In the genomic region with DNA sequence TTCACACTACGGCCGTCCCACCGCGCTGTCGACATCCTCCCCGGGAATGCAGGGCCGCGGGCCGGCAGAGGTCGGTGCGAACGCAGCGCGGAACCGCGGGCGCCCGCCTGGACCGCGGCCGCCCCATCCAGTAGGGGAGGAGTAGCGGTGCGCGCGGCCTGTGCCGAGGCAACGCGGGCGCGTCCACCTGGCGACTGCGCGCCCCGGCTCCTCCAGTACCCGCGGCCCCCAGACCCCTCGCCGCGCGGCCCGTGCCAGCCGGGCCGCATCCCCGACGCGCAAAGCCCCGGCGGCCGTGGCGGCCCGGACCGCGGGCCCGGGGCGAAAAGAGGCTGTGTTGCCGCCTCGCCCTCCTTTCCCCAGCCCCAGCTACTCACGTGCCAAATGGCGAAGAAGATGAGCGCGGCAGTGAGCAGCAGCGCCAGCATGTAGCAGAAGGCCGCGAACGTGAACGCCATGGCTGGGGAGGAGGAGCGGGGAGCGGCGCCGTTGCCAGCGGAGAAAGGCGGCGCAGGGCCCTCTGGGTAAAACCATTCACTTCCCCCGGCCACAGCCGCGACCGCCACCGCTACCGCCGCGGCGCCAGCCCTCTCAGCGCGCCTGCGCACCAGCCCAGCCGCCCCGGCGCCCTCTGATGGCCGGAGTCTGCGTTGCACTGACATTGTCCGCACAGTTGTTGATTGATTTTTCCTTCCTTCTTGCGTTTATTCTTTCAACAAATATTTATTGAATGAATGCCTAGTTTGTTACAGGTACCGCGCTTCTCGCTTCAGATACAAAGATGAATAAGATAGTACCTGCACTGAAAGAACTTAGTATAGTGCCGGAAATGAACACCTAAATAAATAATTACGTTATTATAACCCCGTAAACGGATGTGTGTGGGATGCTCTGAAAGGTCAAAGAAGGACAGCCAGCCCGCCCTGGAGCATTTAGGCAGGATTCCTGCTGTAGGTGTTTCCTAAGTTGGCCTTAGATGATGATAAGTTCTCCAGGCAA, we compare ENCODE assay signal across 8 cellular contexts. TPM values are rescaled to one million over a fixed set of nuclear protein-coding genes. Genes with fewer than 3 reads are reported as not detected.
DNase-seq lines count a peak whose midpoint lies in the region; ATAC-seq and TF ChIP-seq lines count a peak whose summit lies in the region.

A gene (minus strand): TSS at position 505 of the 999 bp plus-strand sequence. CDS start 47 bp downstream, at position 458.

- H3K36me3 ChIP-seq in WERI-Rb-1 (peaks cover 5% of the 10 kb centered on the region; the same call in 1 of the 2 replicates), mammary epithelial cell (ENCODE audit: insufficient read depth, low read length) (no peaks in the 10 kb centered on the region), spleen (no peaks in the 10 kb centered on the region)

- no peak for TF ChIP-seq POLR2A in spleen (IDR thresholded peaks at IDR 0.05)

- CTCF ChIA-PET in AG04450 (lab: Charles Lee): interaction anchor here (0.6 to 1.7 kb wide), 10 partner anchors 9 to 1637 kb away, joined by 3 to 16 read pairs (median 4); a partner anchor contains a TSS
- CTCF ChIA-PET in mammary epithelial cell (lab: Charles Lee; ENCODE audit: low non-redundant PET): no interaction called here

- H3K27me3 ChIP-seq in AG04450 (ENCODE audit: control insufficient read depth, insufficient read depth, low read length): peaks cover 2% of the 10 kb centered on the region
- H3K27me3 ChIP-seq in WERI-Rb-1 (ENCODE audit: insufficient read depth, low read depth, severe bottlenecking): no peaks in the 10 kb centered on the region
- no peaks in the 10 kb centered on the region for H3K27me3 ChIP-seq in mammary epithelial cell (ENCODE audit: insufficient read depth, low read length)
- H3K27me3 ChIP-seq in spleen (replicated peaks in 1 of 7): no peaks in the 10 kb centered on the region

- TF ChIP-seq CTCF in AG04450 (IDR thresholded peaks at IDR 0.05; ENCODE audit: low read depth, low read length) (peak; percentile 87), WERI-Rb-1 (IDR thresholded peaks at IDR 0.05; ENCODE audit: low read depth, low read length) (peak; percentile 87), mammary epithelial cell (conservative IDR thresholded peaks at IDR 0.05 in 1 of 2, IDR thresholded peaks at IDR 0.05 in 1 of 2; ENCODE audit: extremely low read depth in 1 of 2, insufficient read depth in 1 of 2, low read depth in 1 of 2, low read length in 2 of 2) (peak; percentile 85 to 92), spleen (IDR thresholded peaks at IDR 0.05 in 8 of 11, conservative IDR thresholded peaks at IDR 0.05 in 3 of 11) (peak; percentile 88 to 99 (median 97))

- H3K4me1 ChIP-seq in mammary epithelial cell (ENCODE audit: insufficient read depth, low read length) (peaks cover 29% of the 10 kb centered on the region), spleen (peaks cover 7 to 65% (median 43%) of the 10 kb centered on the region in 6 donors)

- BruUV-seq in mammary epithelial cell (replicated peaks; lab: Mats Ljungman, UMichigan): no TSS peak

- H3K4me2 ChIP-seq in mammary epithelial cell (ENCODE audit: insufficient read depth, low read depth, low read length): peak within 1 kb of the TSS; percentile 80

- in situ Hi-C loops in mammary epithelial cell (cut with MboI; ENCODE audit: low sequenced_read_pairs in 2 of 2): no loop called here

- peak within 1 kb of the TSS; percentile 88 for H2AFZ ChIP-seq in mammary epithelial cell (ENCODE audit: low read depth, low read length)

- peak within 1 kb of the TSS; percentile 90 for H3K9ac ChIP-seq in mammary epithelial cell (ENCODE audit: insufficient read depth, low read length)

- peaks cover 2% of the 10 kb centered on the region for H4K20me1 ChIP-seq in mammary epithelial cell (ENCODE audit: insufficient read depth, low read length)

- H3K9me3 ChIP-seq in AG04450 (ENCODE audit: control insufficient read depth, insufficient read depth, low read length) (no peaks in the 10 kb centered on the region; the same call in none of the 2 replicates), WERI-Rb-1 (ENCODE audit: severe bottlenecking) (no peaks in the 10 kb centered on the region), mammary epithelial cell (replicated peaks; ENCODE audit: insufficient read depth, low read length) (no peaks in the 10 kb centered on the region), spleen (no peaks in the 10 kb centered on the region)

- under 1% methylated on average over 52 of the region's 100 CpGs for WGBS in mammary epithelial cell (ENCODE audit: low coverage, missing lambda C conversion rate)
- WGBS in spleen, 5 donors: 0 to 1% (median 0%) methylated on average over 60 to 100 of the region's 100 CpGs

- ATAC-seq in GM18873 (IDR thresholded peaks at IDR 0.05; ENCODE audit: low FRiP score, unreplicated experiment) (peak; percentile 83), HG03139 (IDR thresholded peaks at IDR 0.05; ENCODE audit: unreplicated experiment) (peak; percentile 92)

- H3K79me2 ChIP-seq in mammary epithelial cell (ENCODE audit: insufficient read depth, low read length): peaks cover 49% of the 10 kb centered on the region

- dilution Hi-C loops in mammary epithelial cell (cut with HindIII; ENCODE audit: low sequenced_read_pairs): no loop called here

- H3K4me3 ChIP-seq in AG04450 (ENCODE audit: low read depth, low read length) (peak within 1 kb of the TSS; percentile 80), WERI-Rb-1 (ENCODE audit: low read depth, low read length) (peak within 1 kb of the TSS; percentile 81), mammary epithelial cell (replicated peaks in 1 of 3; ENCODE audit: insufficient read depth in 1 of 3, low read depth in 2 of 3, low read length in 3 of 3) (peak within 1 kb of the TSS; percentile 65 to 78 (median 76)), spleen (peak within 1 kb of the TSS; percentile 50 to 87 (median 65))

- H3K27ac ChIP-seq in AG04450 (ENCODE audit: low read depth, low read length) (peak within 1 kb of the TSS; percentile 94), WERI-Rb-1 (peak within 1 kb of the TSS; percentile 97), mammary epithelial cell (ENCODE audit: insufficient read depth, low read depth, low read length) (peak within 1 kb of the TSS; percentile 90), spleen (peak within 1 kb of the TSS; percentile 84 to 95 (median 92))

- peak; percentile 72 for DNase-seq in AG04450 (ENCODE audit: low read depth, low spot score)
- DNase-seq in NCI-H2196 treated with DMSO at 0.1 percent for 48 hours (lab: John Stamatoyannopoulos, UW; ENCODE audit: unreplicated experiment): peak; percentile 86
- DNase-seq in WERI-Rb-1: peak; percentile 93
- DNase-seq in mammary epithelial cell: peak; percentile 91
- peak; percentile 98 for DNase-seq in iPS-NIHi7 (ENCODE audit: extremely low spot score)
- DNase-seq in spleen: peak; percentile 99

- POLR2A ChIA-PET in AG04450 (lab: Yijun Ruan, JAX): interaction anchor here (0.6 to 1.3 kb wide), 2 partner anchors 10 to 68 kb away, joined by 3 read pairs; a partner anchor contains a TSS

- intact Hi-C loops in mammary epithelial cell (cut with micrococcal nuclease): loop anchor here (1.0 to 5.0 kb wide), 3 partner anchors 47 to 74 kb away; a partner anchor contains a TSS
- intact Hi-C loops in spleen (cut with DNase I; ENCODE audit: low total_unique reads): no loop called here

RNA-seq across cellular contexts. Expression of the gene that starts here (rescaled TPM):
- polyA plus RNA-seq in AG04450 (2011; rRNA removed) (248 and 254 TPM in 2 replicates), mammary epithelial cell (345 TPM), spleen (10 to 100 TPM; 35.0 to 65.8 (median 43.7) TPM)
- polyA minus RNA-seq in AG04450 (2011; rRNA and poly(A)+ RNA removed): 315 and 364 TPM in 2 replicates
- total RNA-seq in mammary epithelial cell (100 to 1,000 TPM; 184 to 196 TPM), spleen (100 to 1,000 TPM in 1 of 7 donors, 10 to 100 TPM in 6; 40.7 to 105 (median 48.1) TPM)
- polyA minus RNA-seq in mammary epithelial cell: 223 TPM

Comparison
In these comparisons a context has a peak if more than half of its experiments do, and no peak if none do; other contexts are left out.
1. Peak in every context shown above with its lines: DNase-seq, ATAC-seq, H3K4me3 ChIP-seq and H3K27ac ChIP-seq.